In the genomic region with DNA sequence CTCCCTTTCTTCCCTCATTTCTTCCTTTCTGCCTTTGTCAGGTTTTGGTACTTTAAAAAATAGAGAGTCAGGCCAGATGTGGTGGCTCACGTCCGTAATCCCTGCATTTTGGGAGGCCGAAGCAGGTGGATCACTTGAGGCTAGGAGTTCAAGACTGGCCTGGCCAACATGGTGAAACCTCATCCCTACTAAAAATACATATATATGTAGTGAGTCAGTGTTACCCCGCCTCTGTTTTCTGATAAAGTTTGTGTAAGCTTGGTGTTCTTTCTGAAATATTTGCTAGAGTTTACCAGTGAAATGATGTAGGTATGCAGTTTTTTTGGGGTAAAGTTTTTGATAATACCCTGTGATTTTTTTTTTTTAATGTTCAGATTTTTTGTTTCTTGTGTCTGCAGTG, we compare ENCODE assay signal across 11 cellular contexts. TPM values are rescaled to one million over a fixed set of nuclear protein-coding genes. Genes with fewer than 3 reads are reported as not detected.
DNase-seq lines count a peak whose midpoint lies in the region; ATAC-seq and TF ChIP-seq lines count a peak whose summit lies in the region.
"Had no signal": no experiment of that assay in that cellular context is flagged by ENCODE, and none has a peak within 500 bp of the region (broad histone marks: within the 10 kb centered on the region; RNA-seq: fewer than 3 reads in every experiment).

No MANE protein-coding gene starts in this region.

- H3K36me3 Mint-ChIP-seq in activated naive CD8-positive, alpha-beta T cell, result peaks cover 30% of the 10 kb centered on the region

- intact Hi-C loops in heart left ventricle (cut with DNase I), result no loop called here
- intact Hi-C loops in cardiac septum (cut with DNase I), result no loop called here

- H3K9me3 ChIP-seq in heart left ventricle (peaks cover 0 to 23% (median 2%) of the 10 kb centered on the region in 12 donors), thoracic aorta (peaks cover 2% of the 10 kb centered on the region), BE2C (no peaks in the 10 kb centered on the region; the same call in 1 of the 2 replicates)

- peak overlapping the region; percentile 59 for H3K4me3 Mint-ChIP-seq in activated naive CD8-positive, alpha-beta T cell

- peak overlapping the region; percentile 96 for H3K27ac Mint-ChIP-seq in activated naive CD8-positive, alpha-beta T cell

- ATAC-seq in heart left ventricle (no peak), thoracic aorta (ENCODE audit: insufficient number of reproducible peaks, low FRiP score, low read depth) (peak; percentile 18)

- peaks cover 9% of the 10 kb centered on the region for H3K9me3 Mint-ChIP-seq in activated naive CD8-positive, alpha-beta T cell (ENCODE audit: low read depth)

- H3K4me1 ChIP-seq in heart left ventricle, result peaks cover 3 to 63% (median 46%) of the 10 kb centered on the region in 12 donors
- peaks cover 39 to 62% of the 10 kb centered on the region in 2 donors for H3K4me1 ChIP-seq in thoracic aorta (ENCODE audit: control insufficient read depth in 1 of 2, low read depth in 2 of 2)
- H3K4me1 ChIP-seq in BE2C, result peaks cover 17% of the 10 kb centered on the region

- TF ChIP-seq CTCF in heart left ventricle (IDR thresholded peaks at IDR 0.05) (no peak), thoracic aorta (IDR thresholded peaks at IDR 0.05) (no peak), BE2C (IDR thresholded peaks at IDR 0.05; ENCODE audit: low read depth, low read length) (no peak)

- DNase-seq in heart left ventricle, result no peak
- DNase-seq in cardiac septum (ENCODE audit: low spot score), result no peak
- DNase-seq in glomerular visceral epithelial cell (ENCODE audit: extremely low spot score), result peak; percentile 52
- DNase-seq in thoracic aorta (ENCODE audit: low spot score), result no peak
- DNase-seq in stimulated activated CD4-positive, alpha-beta T cell treated with anti-CD3 and anti-CD28 coated beads, Interleukin-4, amount 100 ng/mL, for 1 hour, result no peak
- no peak for DNase-seq in caudate nucleus (lab: John Stamatoyannopoulos, UW)
- no peak for DNase-seq in BE2C
- DNase-seq: NCI-H187 treated with DMSO at 0.1 percent for 48 hours, WERI-Rb-1 had no signal

- no peaks in the 10 kb centered on the region for H3K27me3 Mint-ChIP-seq in activated naive CD8-positive, alpha-beta T cell

- H3K36me3 ChIP-seq in heart left ventricle (peaks cover 0 to 4% (median 0%) of the 10 kb centered on the region in 9 donors), thoracic aorta (no peaks in the 10 kb centered on the region), BE2C (peaks cover 6% of the 10 kb centered on the region; the same call in 1 of the 2 replicates)
- H3K36me3 ChIP-seq: gastroesophageal sphincter, WERI-Rb-1 had no signal

- H3K27ac ChIP-seq in heart left ventricle (peak overlapping the region in 10 of 12 donors; percentile 72 to 90 (median 76)), thoracic aorta (peak overlapping the region; percentile 80 to 90), caudate nucleus (ENCODE audit: low read depth, low read length) (no peak overlapping the region)
- H3K27ac ChIP-seq: WERI-Rb-1 had no signal

- H3K27me3 ChIP-seq in heart left ventricle, result no peaks in the 10 kb centered on the region
- no peaks in the 10 kb centered on the region for H3K27me3 ChIP-seq in thoracic aorta (replicated peaks; ENCODE audit: insufficient read depth)
- H3K27me3 ChIP-seq in BE2C, result no peaks in the 10 kb centered on the region
- H3K27me3 ChIP-seq: gastroesophageal sphincter had no signal

- H3K4me3 ChIP-seq in heart left ventricle, result no peak overlapping the region
- peak overlapping the region; percentile 26 for H3K4me3 ChIP-seq in thoracic aorta
- no peak overlapping the region for H3K4me3 ChIP-seq in BE2C (ENCODE audit: low read depth, low read length)
- H3K4me3 ChIP-seq: gastroesophageal sphincter had no signal

- WGBS in heart left ventricle, 4 donors, result 82 to 90% (median 87%) methylated on average over 4 of the region's 4 CpGs

- TF ChIP-seq POLR2A in heart left ventricle (IDR thresholded peaks at IDR 0.05), result no peak

- peaks cover 94% of the 10 kb centered on the region for H3K4me1 Mint-ChIP-seq in activated naive CD8-positive, alpha-beta T cell (ENCODE audit: low read depth)

RNA-seq across cellular contexts. Expression of a gene that starts 58.8 kb away (rescaled TPM):
- total RNA-seq in heart left ventricle (10 to 100 TPM; 15.5 to 67.3 (median 42.8) TPM), cardiac septum (100 TPM), thoracic aorta (10 to 100 TPM; 47.3 to 47.9 TPM)
- polyA plus RNA-seq in heart left ventricle, result 10 to 100 TPM; 51.2 to 88.6 TPM
- polyA plus RNA-seq in BE2C (2012; ENCODE audit: insufficient read depth, insufficient read length, low read depth), result 76.3 TPM
